In the genomic region with DNA sequence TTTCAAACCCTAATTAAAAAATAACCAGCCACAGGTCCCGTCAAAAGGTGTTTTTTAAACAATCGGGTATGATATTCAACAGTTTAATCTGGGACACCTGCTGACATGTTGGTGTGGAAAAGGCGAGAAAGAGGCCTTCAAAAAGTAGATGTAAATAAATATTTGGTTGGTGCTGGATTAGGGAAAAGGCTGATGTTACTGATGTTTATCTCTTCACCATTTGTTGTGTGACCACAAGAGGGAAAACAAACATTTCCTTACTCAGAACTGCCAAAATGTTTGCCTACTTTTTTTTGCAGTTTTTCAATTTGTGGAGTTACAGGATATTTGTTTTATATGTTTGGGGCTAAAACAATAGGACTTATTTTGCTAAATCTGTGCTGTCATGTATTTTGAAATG, we compare ENCODE assay signal across 8 cellular contexts. TPM values are rescaled to one million over a fixed set of nuclear protein-coding genes. Genes with fewer than 3 reads are reported as not detected.
DNase-seq lines count a peak whose midpoint lies in the region; ATAC-seq and TF ChIP-seq lines count a peak whose summit lies in the region.

No MANE protein-coding gene starts in this region.

- H3K27ac ChIP-seq in body of pancreas = peak overlapping the region; percentile 60 to 90 (median 87)
- peak overlapping the region; percentile 66 to 88 for H3K27ac ChIP-seq in liver (ENCODE audit: low read depth in 1 of 2, low read length in 2 of 2)
- peak overlapping the region; percentile 13 to 82 for H3K27ac ChIP-seq in testis

- H3K4me1 ChIP-seq in body of pancreas (peaks cover 22% of the 10 kb centered on the region), liver (ENCODE audit: control insufficient read depth in 4 of 4, insufficient read depth in 4 of 4, low read length in 3 of 4) (peaks cover 2 to 17% (median 14%) of the 10 kb centered on the region in 4 donors), testis (peaks cover 8% of the 10 kb centered on the region)

- H3K27ac Mint-ChIP-seq in T-helper 1 cell treated with Interleukin-12 subunit alpha and Interleukin-12 subunit beta and Interleukin-4 antibody, amounts not matched to agents 30 μg/mL and 1 μg/mL, for 36 hours = no peak overlapping the region

- no peak for ATAC-seq in body of pancreas
- ATAC-seq in HG03097 (IDR thresholded peaks at IDR 0.05; ENCODE audit: low FRiP score, unreplicated experiment) = no peak

- TF ChIP-seq RAD21 in liver (IDR thresholded peaks at IDR 0.05) = peak; percentile 34 to 43

- DNase-seq in T-helper 1 cell (no peak), body of pancreas (no peak), testis (no peak), NCI-H2171 (lab: John Stamatoyannopoulos, UW) (no peak), UCSD-AML1 (lab: John Stamatoyannopoulos, UW; ENCODE audit: unreplicated experiment) (no peak)

- H3K36me3 Mint-ChIP-seq in T-helper 1 cell treated with Interleukin-12 subunit alpha and Interleukin-12 subunit beta and Interleukin-4 antibody, amounts not matched to agents 30 μg/mL and 1 μg/mL, for 36 hours (ENCODE audit: low read depth) = peaks cover 7% of the 10 kb centered on the region

- H3K4me1 Mint-ChIP-seq in T-helper 1 cell treated with Interleukin-12 subunit alpha and Interleukin-12 subunit beta and Interleukin-4 antibody, amounts not matched to agents 30 μg/mL and 1 μg/mL, for 36 hours (ENCODE audit: low read depth) = peaks cover 11% of the 10 kb centered on the region

- H3K27me3 ChIP-seq in body of pancreas (no peaks in the 10 kb centered on the region), liver (ENCODE audit: control insufficient read depth in 4 of 4, insufficient read depth in 4 of 4, low read length in 3 of 4) (no peaks in the 10 kb centered on the region), testis (no peaks in the 10 kb centered on the region)

- H3K4me3 ChIP-seq in body of pancreas (peak overlapping the region; percentile 3 to 17), liver (ENCODE audit: low read depth in 1 of 3, low read length in 3 of 3) (peak overlapping the region; percentile 61 to 93 (median 81)), testis (peak overlapping the region; percentile 65 to 73)

- TF ChIP-seq POLR2A in body of pancreas (IDR thresholded peaks at IDR 0.05) (no peak), testis (IDR thresholded peaks at IDR 0.05) (no peak)

- H3K9me3 Mint-ChIP-seq in T-helper 1 cell treated with Interleukin-12 subunit alpha and Interleukin-12 subunit beta and Interleukin-4 antibody, amounts not matched to agents 30 μg/mL and 1 μg/mL, for 36 hours = no peaks in the 10 kb centered on the region

- TF ChIP-seq CTCF in body of pancreas (IDR thresholded peaks at IDR 0.05) (peak in 1 of 7 experiments; percentile 19), liver (IDR thresholded peaks at IDR 0.05; ENCODE audit: low read depth, low read length, missing input control) (peak; percentile 19), testis (IDR thresholded peaks at IDR 0.05) (peak in 2 of 3 experiments; percentile 14 to 22)

- 0 to 6% methylated on average over 3 of the region's 3 CpGs for WGBS in body of pancreas, 2 donors
- WGBS in liver = 7% methylated on average over 3 of the region's 3 CpGs
- WGBS in testis, 2 donors = 8 to 10% methylated on average over 3 of the region's 3 CpGs

- H3K36me3 ChIP-seq in body of pancreas (replicated peaks in 1 of 2; ENCODE audit: insufficient read depth in 1 of 2, low read depth in 2 of 2) = no peaks in the 10 kb centered on the region
- H3K36me3 ChIP-seq in liver (ENCODE audit: control insufficient read depth in 4 of 4, insufficient read depth in 3 of 4, low read depth in 1 of 4, low read length in 3 of 4) = no peaks in the 10 kb centered on the region
- no peaks in the 10 kb centered on the region for H3K36me3 ChIP-seq in testis (ENCODE audit: low read depth, missing control alignments)

- peak overlapping the region; percentile 4 for H3K4me3 Mint-ChIP-seq in T-helper 1 cell treated with Interleukin-12 subunit alpha and Interleukin-12 subunit beta and Interleukin-4 antibody, amounts not matched to agents 30 μg/mL and 1 μg/mL, for 36 hours

- no peaks in the 10 kb centered on the region for H3K9me3 ChIP-seq in body of pancreas
- H3K9me3 ChIP-seq in liver (ENCODE audit: control insufficient read depth in 4 of 4, low read length in 3 of 4) = no peaks in the 10 kb centered on the region
- no peaks in the 10 kb centered on the region for H3K9me3 ChIP-seq in testis

- peaks cover 63% of the 10 kb centered on the region for H3K27me3 Mint-ChIP-seq in T-helper 1 cell treated with Interleukin-12 subunit alpha and Interleukin-12 subunit beta and Interleukin-4 antibody, amounts not matched to agents 30 μg/mL and 1 μg/mL, for 36 hours (ENCODE audit: low read depth)

- peak overlapping the region; percentile 52 to 88 for H3K9ac ChIP-seq in liver (ENCODE audit: low read depth in 1 of 2, low read length in 2 of 2)

- intact Hi-C loops in body of pancreas (cut with DNase I) (no loop called here), testis (cut with DNase I; ENCODE audit: low total_unique reads) (no loop called here)

TF ChIP-seq in liver, 16 proteins besides CTCF, POLR2A, EP300 and RAD21:
- TF ChIP-seq HNF4G (IDR thresholded peaks at IDR 0.05) (no peak), RXRA (IDR thresholded peaks at IDR 0.05) (no peak), TAF1 (conservative IDR thresholded peaks at IDR 0.05) (no peak), GABPA (IDR thresholded peaks at IDR 0.05 in 1 of 2, conservative IDR thresholded peaks at IDR 0.05 in 1 of 2) (no peak), MAX (IDR thresholded peaks at IDR 0.05) (no peak), FOXA1 (IDR thresholded peaks at IDR 0.05) (no peak), EGR1 (IDR thresholded peaks at IDR 0.05; ENCODE audit: low read depth in 2 of 2) (no peak), FOXA2 (IDR thresholded peaks at IDR 0.05) (no peak), YY1 (IDR thresholded peaks at IDR 0.05) (no peak), JUND (IDR thresholded peaks at IDR 0.05) (no peak), HNF4A (conservative IDR thresholded peaks at IDR 0.05) (no peak), NR2F2 (IDR thresholded peaks at IDR 0.05) (no peak), SP1 (IDR thresholded peaks at IDR 0.05) (no peak), REST (IDR thresholded peaks at IDR 0.05) (no peak)
- TF ChIP-seq, protein P1, sequence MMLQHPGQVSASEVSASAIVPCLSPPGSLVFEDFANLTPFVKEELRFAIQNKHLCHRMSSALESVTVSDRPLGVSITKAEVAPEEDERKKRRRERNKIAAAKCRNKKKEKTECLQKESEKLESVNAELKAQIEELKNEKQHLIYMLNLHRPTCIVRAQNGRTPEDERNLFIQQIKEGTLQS (IDR thresholded peaks at IDR 0.05) = no peak
- TF ChIP-seq, protein P2, sequence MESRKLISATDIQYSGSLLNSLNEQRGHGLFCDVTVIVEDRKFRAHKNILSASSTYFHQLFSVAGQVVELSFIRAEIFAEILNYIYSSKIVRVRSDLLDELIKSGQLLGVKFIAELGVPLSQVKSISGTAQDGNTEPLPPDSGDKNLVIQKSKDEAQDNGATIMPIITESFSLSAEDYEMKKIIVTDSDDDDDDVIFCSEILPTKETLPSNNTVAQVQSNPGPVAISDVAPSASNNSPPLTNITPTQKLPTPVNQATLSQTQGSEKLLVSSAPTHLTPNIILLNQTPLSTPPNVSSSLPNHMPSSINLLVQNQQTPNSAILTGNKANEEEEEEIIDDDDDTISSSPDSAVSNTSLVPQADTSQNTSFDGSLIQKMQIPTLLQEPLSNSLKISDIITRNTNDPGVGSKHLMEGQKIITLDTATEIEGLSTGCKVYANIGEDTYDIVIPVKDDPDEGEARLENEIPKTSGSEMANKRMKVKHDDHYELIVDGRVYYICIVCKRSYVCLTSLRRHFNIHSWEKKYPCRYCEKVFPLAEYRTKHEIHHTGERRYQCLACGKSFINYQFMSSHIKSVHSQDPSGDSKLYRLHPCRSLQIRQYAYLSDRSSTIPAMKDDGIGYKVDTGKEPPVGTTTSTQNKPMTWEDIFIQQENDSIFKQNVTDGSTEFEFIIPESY (IDR thresholded peaks at IDR 0.05) = no peak

RNA-seq across cellular contexts. Expression of gene SASH1, which starts 0.7 kb away (rescaled TPM):
- total RNA-seq in body of pancreas (10 to 100 TPM; 21.0 to 49.8 TPM), liver (10 to 100 TPM in 1 of 2 donors, 1 to 10 TPM in 1; 9.7 to 16.4 TPM), testis (10 to 100 TPM; 40.3 to 42.1 TPM)
- polyA plus RNA-seq in liver (1 to 10 TPM; 3.5 to 5.5 TPM), testis (ENCODE audit: insufficient read depth, low read depth, low replicate concordance) (12.1 TPM)

Comparison
In these comparisons a context has a peak if more than half of its experiments do, and no peak if none do; other contexts are left out.
1. H3K4me3 ChIP-seq: peak in every context shown above with its lines; median percentile 81 in liver; 69 in testis; 10 in body of pancreas.